1 cellular context compared by ENCODE assay signal in the genomic region with DNA sequence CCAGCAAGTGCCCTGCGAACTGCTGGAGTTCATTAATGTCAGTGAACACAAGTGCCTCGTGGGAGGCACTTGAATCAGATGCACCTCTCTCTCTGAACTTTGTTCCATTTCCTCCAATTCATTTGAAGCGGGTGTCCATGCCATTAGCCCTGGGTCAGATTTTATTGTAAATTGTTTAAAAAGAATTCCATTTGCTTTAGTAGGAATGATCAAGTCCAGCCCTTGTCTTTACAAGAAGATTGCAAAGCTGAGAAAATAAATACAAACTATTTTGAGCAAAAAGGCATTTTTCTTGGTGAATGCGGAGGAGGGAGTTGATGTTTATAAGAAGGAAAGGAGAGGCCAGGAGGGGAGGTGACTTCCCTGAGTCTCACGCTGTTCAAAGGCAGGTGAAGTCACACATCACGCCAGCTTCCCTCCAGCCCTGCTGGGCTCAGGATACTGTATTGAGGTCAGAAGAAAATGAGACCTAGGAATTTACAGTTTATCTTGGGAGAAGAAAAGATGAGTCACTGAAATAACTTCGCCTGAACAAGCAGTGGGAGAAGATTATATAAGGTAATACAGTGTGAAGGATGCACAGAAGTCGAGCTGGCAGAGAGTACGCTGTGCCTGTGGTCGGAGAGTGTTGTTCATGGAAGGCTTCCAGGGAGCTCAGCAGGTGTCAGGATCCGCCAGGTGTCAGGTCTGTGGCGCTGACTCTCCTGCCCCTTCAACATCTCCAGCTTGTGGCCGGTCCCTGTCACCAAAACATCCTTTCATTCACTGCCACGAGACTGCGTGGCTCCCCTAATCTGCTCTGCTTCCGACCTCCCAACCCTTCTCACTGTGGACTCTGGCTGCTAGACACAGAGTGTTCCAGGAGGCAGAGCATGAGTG.
A peak's percentile ranks its signal among the peaks of the same experiment; 100 is the strongest.
TF ChIP-seq lines count a peak whose summit lies in the region.

No MANE protein-coding gene starts in this region.

TF ChIP-seq in HEK293, 187 proteins besides CTCF, POLR2A, EP300 and RAD21 (continued from another document and continues in another):
- TF ChIP-seq, protein P1, sequence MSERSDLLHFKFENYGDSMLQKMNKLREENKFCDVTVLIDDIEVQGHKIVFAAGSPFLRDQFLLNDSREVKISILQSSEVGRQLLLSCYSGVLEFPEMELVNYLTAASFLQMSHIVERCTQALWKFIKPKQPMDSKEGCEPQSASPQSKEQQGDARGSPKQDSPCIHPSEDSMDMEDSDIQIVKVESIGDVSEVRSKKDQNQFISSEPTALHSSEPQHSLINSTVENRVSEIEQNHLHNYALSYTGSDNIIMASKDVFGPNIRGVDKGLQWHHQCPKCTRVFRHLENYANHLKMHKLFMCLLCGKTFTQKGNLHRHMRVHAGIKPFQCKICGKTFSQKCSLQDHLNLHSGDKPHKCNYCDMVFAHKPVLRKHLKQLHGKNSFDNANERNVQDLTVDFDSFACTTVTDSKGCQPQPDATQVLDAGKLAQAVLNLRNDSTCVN (tag by site-specific recombination; optimal IDR thresholded peaks at IDR 0.05) = no peak
- TF ChIP-seq ZNF670 (tag by site-specific recombination; IDR thresholded peaks at IDR 0.05; ENCODE audit: low read depth) (no peak), ZFHX2 (tag by site-specific recombination; conservative IDR thresholded peaks at IDR 0.05) (peak; percentile 26; the same call in 1 of the 2 replicates), MEIS1 (CRISPR knock-in tag; IDR thresholded peaks at IDR 0.05; ENCODE audit: borderline replicate concordance) (no peak), ZNF239 (tag by site-specific recombination; IDR thresholded peaks at IDR 0.05) (no peak), BCL11A (tag by site-specific recombination; IDR thresholded peaks at IDR 0.05; ENCODE audit: low read depth) (peak; percentile 96), ZNF19 (tag by site-specific recombination; IDR thresholded peaks at IDR 0.05; ENCODE audit: low read depth) (no peak), ZNF302 (tag by site-specific recombination; IDR thresholded peaks at IDR 0.05; ENCODE audit: low read depth) (no peak), ZNF169 (tag by site-specific recombination; IDR thresholded peaks at IDR 0.05) (no peak), RBAK (tag by site-specific recombination; IDR thresholded peaks at IDR 0.05) (no peak), BCL11B (tag by site-specific recombination; IDR thresholded peaks at IDR 0.05; ENCODE audit: low read depth) (no peak), ZNF529 (tag by site-specific recombination; IDR thresholded peaks at IDR 0.05; ENCODE audit: insufficient replicate concordance) (no peak), ZNF521 (tag by site-specific recombination; IDR thresholded peaks at IDR 0.05) (no peak), ZNF335 (tag by site-specific recombination; conservative IDR thresholded peaks at IDR 0.05) (peak; percentile 69), HOXD13 (CRISPR knock-in tag; IDR thresholded peaks at IDR 0.05; ENCODE audit: borderline replicate concordance) (no peak), ZNF223 (tag by site-specific recombination; IDR thresholded peaks at IDR 0.05) (no peak), ZNF629 (tag by site-specific recombination; IDR thresholded peaks at IDR 0.05) (peak; percentile 93), SP7 (tag by site-specific recombination; IDR thresholded peaks at IDR 0.05) (peak; percentile 95), SCRT1 (tag by site-specific recombination; IDR thresholded peaks at IDR 0.05; ENCODE audit: borderline replicate concordance) (peak; percentile 96), ZNF747 (tag by site-specific recombination; IDR thresholded peaks at IDR 0.05) (no peak), ZNF366 (tag by site-specific recombination; conservative IDR thresholded peaks at IDR 0.05) (peak; percentile 94), GLI4 (tag by site-specific recombination; IDR thresholded peaks at IDR 0.05) (no peak), EGR2 (tag by site-specific recombination; IDR thresholded peaks at IDR 0.05; ENCODE audit: low read depth) (0 out of 2 replicates have a peak, but pooled peaks have one; percentile 13), ZNF776 (tag by site-specific recombination; IDR thresholded peaks at IDR 0.05; ENCODE audit: borderline replicate concordance) (no peak), SETDB1 (IDR thresholded peaks at IDR 0.05; ENCODE audit: insufficient read length, low read length) (no peak), ZNF837 (tag by site-specific recombination; IDR thresholded peaks at IDR 0.05) (no peak), HOXA7 (CRISPR knock-in tag; IDR thresholded peaks at IDR 0.05; ENCODE audit: borderline replicate concordance) (no peak), ZBTB21 (tag by site-specific recombination; IDR thresholded peaks at IDR 0.05) (peak; percentile 68), ZFP69B (tag by site-specific recombination; IDR thresholded peaks at IDR 0.05) (0 out of 2 replicates have a peak, but pooled peaks have one; percentile 20), ZNF174 (tag by site-specific recombination; IDR thresholded peaks at IDR 0.05) (no peak), ZNF560 (tag by site-specific recombination; IDR thresholded peaks at IDR 0.05; ENCODE audit: borderline replicate concordance) (no peak), ZNF514 (tag by site-specific recombination; IDR thresholded peaks at IDR 0.05) (no peak), GLI2 (tag by site-specific recombination; IDR thresholded peaks at IDR 0.05; ENCODE audit: borderline replicate concordance, low read depth) (peak; percentile 57; the same call in 1 of the 2 replicates), ZNF37A (tag by site-specific recombination; IDR thresholded peaks at IDR 0.05) (no peak), KLF1 (tag by site-specific recombination; IDR thresholded peaks at IDR 0.05) (no peak)
- TF ChIP-seq, protein P2, sequence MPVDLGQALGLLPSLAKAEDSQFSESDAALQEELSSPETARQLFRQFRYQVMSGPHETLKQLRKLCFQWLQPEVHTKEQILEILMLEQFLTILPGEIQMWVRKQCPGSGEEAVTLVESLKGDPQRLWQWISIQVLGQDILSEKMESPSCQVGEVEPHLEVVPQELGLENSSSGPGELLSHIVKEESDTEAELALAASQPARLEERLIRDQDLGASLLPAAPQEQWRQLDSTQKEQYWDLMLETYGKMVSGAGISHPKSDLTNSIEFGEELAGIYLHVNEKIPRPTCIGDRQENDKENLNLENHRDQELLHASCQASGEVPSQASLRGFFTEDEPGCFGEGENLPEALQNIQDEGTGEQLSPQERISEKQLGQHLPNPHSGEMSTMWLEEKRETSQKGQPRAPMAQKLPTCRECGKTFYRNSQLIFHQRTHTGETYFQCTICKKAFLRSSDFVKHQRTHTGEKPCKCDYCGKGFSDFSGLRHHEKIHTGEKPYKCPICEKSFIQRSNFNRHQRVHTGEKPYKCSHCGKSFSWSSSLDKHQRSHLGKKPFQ (tag by site-specific recombination; IDR thresholded peaks at IDR 0.05) = peak; percentile 64; the same call in 1 of the 2 replicates
- TF ChIP-seq, protein P3, sequence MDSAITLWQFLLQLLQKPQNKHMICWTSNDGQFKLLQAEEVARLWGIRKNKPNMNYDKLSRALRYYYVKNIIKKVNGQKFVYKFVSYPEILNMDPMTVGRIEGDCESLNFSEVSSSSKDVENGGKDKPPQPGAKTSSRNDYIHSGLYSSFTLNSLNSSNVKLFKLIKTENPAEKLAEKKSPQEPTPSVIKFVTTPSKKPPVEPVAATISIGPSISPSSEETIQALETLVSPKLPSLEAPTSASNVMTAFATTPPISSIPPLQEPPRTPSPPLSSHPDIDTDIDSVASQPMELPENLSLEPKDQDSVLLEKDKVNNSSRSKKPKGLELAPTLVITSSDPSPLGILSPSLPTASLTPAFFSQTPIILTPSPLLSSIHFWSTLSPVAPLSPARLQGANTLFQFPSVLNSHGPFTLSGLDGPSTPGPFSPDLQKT (IDR thresholded peaks at IDR 0.05; ENCODE audit: borderline replicate concordance, low read depth, low read length) = no peak
- TF ChIP-seq, protein P4, sequence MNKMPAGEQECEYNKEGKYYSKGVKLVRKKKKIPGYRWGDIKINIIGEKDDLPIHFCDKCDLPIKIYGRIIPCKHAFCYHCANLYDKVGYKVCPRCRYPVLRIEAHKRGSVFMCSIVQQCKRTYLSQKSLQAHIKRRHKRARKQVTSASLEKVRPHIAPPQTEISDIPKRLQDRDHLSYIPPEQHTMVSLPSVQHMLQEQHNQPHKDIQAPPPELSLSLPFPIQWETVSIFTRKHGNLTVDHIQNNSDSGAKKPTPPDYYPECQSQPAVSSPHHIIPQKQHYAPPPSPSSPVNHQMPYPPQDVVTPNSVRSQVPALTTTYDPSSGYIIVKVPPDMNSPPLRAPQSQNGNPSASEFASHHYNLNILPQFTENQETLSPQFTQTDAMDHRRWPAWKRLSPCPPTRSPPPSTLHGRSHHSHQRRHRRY (tag by site-specific recombination; IDR thresholded peaks at IDR 0.05) = no peak
- TF ChIP-seq, protein P5, sequence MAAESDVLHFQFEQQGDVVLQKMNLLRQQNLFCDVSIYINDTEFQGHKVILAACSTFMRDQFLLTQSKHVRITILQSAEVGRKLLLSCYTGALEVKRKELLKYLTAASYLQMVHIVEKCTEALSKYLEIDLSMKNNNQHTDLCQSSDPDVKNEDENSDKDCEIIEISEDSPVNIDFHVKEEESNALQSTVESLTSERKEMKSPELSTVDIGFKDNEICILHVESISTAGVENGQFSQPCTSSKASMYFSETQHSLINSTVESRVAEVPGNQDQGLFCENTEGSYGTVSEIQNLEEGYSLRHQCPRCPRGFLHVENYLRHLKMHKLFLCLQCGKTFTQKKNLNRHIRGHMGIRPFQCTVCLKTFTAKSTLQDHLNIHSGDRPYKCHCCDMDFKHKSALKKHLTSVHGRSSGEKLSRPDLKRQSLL (tag by site-specific recombination; IDR thresholded peaks at IDR 0.05) = no peak
- TF ChIP-seq, protein P6, sequence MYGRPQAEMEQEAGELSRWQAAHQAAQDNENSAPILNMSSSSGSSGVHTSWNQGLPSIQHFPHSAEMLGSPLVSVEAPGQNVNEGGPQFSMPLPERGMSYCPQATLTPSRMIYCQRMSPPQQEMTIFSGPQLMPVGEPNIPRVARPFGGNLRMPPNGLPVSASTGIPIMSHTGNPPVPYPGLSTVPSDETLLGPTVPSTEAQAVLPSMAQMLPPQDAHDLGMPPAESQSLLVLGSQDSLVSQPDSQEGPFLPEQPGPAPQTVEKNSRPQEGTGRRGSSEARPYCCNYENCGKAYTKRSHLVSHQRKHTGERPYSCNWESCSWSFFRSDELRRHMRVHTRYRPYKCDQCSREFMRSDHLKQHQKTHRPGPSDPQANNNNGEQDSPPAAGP (tag by site-specific recombination; IDR thresholded peaks at IDR 0.05) = peak; percentile 90
- TF ChIP-seq, protein P7, sequence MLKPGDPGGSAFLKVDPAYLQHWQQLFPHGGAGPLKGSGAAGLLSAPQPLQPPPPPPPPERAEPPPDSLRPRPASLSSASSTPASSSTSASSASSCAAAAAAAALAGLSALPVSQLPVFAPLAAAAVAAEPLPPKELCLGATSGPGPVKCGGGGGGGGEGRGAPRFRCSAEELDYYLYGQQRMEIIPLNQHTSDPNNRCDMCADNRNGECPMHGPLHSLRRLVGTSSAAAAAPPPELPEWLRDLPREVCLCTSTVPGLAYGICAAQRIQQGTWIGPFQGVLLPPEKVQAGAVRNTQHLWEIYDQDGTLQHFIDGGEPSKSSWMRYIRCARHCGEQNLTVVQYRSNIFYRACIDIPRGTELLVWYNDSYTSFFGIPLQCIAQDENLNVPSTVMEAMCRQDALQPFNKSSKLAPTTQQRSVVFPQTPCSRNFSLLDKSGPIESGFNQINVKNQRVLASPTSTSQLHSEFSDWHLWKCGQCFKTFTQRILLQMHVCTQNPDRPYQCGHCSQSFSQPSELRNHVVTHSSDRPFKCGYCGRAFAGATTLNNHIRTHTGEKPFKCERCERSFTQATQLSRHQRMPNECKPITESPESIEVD (tag by site-specific recombination; IDR thresholded peaks at IDR 0.05) = peak; percentile 94
- TF ChIP-seq, protein P8, sequence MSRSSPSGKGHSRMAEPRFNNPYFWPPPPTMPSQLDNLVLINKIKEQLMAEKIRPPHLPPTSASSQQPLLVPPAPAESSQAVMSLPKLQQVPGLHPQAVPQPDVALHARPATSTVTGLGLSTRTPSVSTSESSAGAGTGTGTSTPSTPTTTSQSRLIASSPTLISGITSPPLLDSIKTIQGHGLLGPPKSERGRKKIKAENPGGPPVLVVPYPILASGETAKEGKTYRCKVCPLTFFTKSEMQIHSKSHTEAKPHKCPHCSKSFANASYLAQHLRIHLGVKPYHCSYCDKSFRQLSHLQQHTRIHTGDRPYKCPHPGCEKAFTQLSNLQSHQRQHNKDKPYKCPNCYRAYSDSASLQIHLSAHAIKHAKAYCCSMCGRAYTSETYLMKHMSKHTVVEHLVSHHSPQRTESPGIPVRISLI (tag by site-specific recombination; IDR thresholded peaks at IDR 0.05) = no peak
- TF ChIP-seq, protein P9, sequence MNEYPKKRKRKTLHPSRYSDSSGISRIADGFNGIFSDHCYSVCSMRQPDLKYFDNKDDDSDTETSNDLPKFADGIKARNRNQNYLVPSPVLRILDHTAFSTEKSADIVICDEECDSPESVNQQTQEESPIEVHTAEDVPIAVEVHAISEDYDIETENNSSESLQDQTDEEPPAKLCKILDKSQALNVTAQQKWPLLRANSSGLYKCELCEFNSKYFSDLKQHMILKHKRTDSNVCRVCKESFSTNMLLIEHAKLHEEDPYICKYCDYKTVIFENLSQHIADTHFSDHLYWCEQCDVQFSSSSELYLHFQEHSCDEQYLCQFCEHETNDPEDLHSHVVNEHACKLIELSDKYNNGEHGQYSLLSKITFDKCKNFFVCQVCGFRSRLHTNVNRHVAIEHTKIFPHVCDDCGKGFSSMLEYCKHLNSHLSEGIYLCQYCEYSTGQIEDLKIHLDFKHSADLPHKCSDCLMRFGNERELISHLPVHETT (tag by site-specific recombination; IDR thresholded peaks at IDR 0.05) = peak; percentile 66; the same call in 1 of the 2 replicates
- TF ChIP-seq, protein P10, sequence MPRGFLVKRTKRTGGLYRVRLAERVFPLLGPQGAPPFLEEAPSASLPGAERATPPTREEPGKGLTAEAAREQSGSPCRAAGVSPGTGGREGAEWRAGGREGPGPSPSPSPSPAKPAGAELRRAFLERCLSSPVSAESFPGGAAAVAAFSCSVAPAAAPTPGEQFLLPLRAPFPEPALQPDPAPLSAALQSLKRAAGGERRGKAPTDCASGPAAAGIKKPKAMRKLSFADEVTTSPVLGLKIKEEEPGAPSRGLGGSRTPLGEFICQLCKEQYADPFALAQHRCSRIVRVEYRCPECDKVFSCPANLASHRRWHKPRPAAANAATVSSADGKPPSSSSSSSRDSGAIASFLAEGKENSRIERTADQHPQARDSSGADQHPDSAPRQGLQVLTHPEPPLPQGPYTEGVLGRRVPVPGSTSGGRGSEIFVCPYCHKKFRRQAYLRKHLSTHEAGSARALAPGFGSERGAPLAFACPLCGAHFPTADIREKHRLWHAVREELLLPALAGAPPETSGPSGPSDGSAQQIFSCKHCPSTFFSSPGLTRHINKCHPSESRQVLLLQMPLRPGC (tag by site-specific recombination; IDR thresholded peaks at IDR 0.05) = peak; percentile 94
- TF ChIP-seq, protein P11, sequence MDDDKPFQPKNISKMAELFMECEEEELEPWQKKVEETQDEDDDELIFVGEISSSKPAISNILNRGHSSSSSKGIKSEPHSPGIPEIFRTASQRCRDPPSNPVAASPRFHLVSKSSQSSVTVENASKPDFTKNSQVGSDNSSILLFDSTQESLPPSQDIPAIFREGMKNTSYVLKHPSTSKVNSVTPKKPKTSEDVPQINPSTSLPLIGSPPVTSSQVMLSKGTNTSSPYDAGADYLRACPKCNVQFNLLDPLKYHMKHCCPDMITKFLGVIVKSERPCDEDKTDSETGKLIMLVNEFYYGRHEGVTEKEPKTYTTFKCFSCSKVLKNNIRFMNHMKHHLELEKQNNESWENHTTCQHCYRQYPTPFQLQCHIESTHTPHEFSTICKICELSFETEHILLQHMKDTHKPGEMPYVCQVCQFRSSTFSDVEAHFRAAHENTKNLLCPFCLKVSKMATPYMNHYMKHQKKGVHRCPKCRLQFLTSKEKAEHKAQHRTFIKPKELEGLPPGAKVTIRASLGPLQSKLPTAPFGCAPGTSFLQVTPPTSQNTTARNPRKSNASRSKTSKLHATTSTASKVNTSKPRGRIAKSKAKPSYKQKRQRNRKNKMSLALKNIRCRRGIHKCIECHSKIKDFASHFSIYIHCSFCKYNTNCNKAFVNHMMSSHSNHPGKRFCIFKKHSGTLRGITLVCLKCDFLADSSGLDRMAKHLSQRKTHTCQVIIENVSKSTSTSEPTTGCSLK (tag by site-specific recombination; IDR thresholded peaks at IDR 0.05) = no peak
